6 cellular contexts compared by ENCODE assay signal in genomic region chr17:4708436-4708835, GRCh38. TPM values are rescaled to one million over a fixed set of nuclear protein-coding genes. Genes with fewer than 3 reads are reported as not detected.
DNase-seq lines count a peak whose midpoint lies in the region; ATAC-seq lines count a peak whose summit lies in the region.

No MANE protein-coding gene starts in this region.

- peak overlapping the region; percentile 82 for H3K27ac Mint-ChIP-seq in activated CD4-positive, alpha-beta memory T cell treated with anti-CD3 and anti-CD28 coated beads, Interleukin-2, amount 10 ng/mL, durations not matched to agents 7 days and 5 days

- DNase-seq in NCI-H1417 (lab: John Stamatoyannopoulos, UW) (peak; percentile 1 to 59 (median 22)), NCI-H1417 treated with DMSO at 0.1 percent for 48 hours (lab: John Stamatoyannopoulos, UW) (no peak)
- peak; percentile 78 for DNase-seq in activated CD4-positive, alpha-beta memory T cell treated with anti-CD3 and anti-CD28 coated beads, Interleukin-2, amount 10 ng/mL, durations not matched to agents 7 days and 5 days
- peak; percentile 57 to 59 for DNase-seq in stimulated activated CD4-positive, alpha-beta T cell treated with anti-CD3 and anti-CD28 coated beads, Interleukin-2, amount 100 ng/mL, for 24 hours

- no peak for ATAC-seq in HG02840 (IDR thresholded peaks at IDR 0.05; ENCODE audit: low FRiP score, unreplicated experiment)
- ATAC-seq in GM21447 (IDR thresholded peaks at IDR 0.05; ENCODE audit: unreplicated experiment), result no peak

- CTCF ChIA-PET in activated CD4-positive, alpha-beta memory T cell treated with anti-CD3 and anti-CD28 coated beads, Interleukin-2, amount 10 ng/mL, durations not matched to agents 7 days and 5 days (lab: Charles Lee), result interaction anchor here (1.8 to 2.9 kb wide), 3 partner anchors 82 to 201 kb away, joined by 6 to 22 read pairs (median 18); no protein-coding TSS in a partner anchor

- peak overlapping the region; percentile 65 for H3K4me3 Mint-ChIP-seq in activated CD4-positive, alpha-beta memory T cell treated with anti-CD3 and anti-CD28 coated beads, Interleukin-2, amount 10 ng/mL, durations not matched to agents 7 days and 5 days

- H3K9me3 Mint-ChIP-seq in activated CD4-positive, alpha-beta memory T cell treated with anti-CD3 and anti-CD28 coated beads, Interleukin-2, amount 10 ng/mL, durations not matched to agents 7 days and 5 days, result peaks cover 4% of the 10 kb centered on the region

- H3K36me3 Mint-ChIP-seq in activated CD4-positive, alpha-beta memory T cell treated with anti-CD3 and anti-CD28 coated beads, Interleukin-2, amount 10 ng/mL, durations not matched to agents 7 days and 5 days (ENCODE audit: low read depth), result peaks cover 27% of the 10 kb centered on the region

- no peaks in the 10 kb centered on the region for H3K27me3 Mint-ChIP-seq in activated CD4-positive, alpha-beta memory T cell treated with anti-CD3 and anti-CD28 coated beads, Interleukin-2, amount 10 ng/mL, durations not matched to agents 7 days and 5 days

- H3K4me1 Mint-ChIP-seq in activated CD4-positive, alpha-beta memory T cell treated with anti-CD3 and anti-CD28 coated beads, Interleukin-2, amount 10 ng/mL, durations not matched to agents 7 days and 5 days, result peaks cover 64% of the 10 kb centered on the region

- POLR2A ChIA-PET in activated CD4-positive, alpha-beta memory T cell treated with anti-CD3 and anti-CD28 coated beads, Interleukin-2, amount 10 ng/mL, durations not matched to agents 7 days and 5 days (lab: Charles Lee), result interaction anchor here (0.7 to 9.8 kb wide), 7 partner anchors 12 to 546 kb away, joined by 3 to 105 read pairs (median 3); partner anchors contain the start of genes MED11, PFN1, RNF167 and SLC25A11

RNA-seq across cellular contexts. Expression of gene ARRB2, which starts 2.0 kb away (rescaled TPM):
- total RNA-seq in activated CD4-positive, alpha-beta memory T cell treated with anti-CD3 and anti-CD28 coated beads, Interleukin-2, amount 10 ng/mL, durations not matched to agents 7 days and 5 days, result 100 to 1,000 TPM; 372 to 378 TPM

RNA-seq across cellular contexts. Expression of gene PELP1, which starts 4.5 kb away (rescaled TPM):
- total RNA-seq in activated CD4-positive, alpha-beta memory T cell treated with anti-CD3 and anti-CD28 coated beads, Interleukin-2, amount 10 ng/mL, durations not matched to agents 7 days and 5 days, result 10 to 100 TPM; 67.7 to 69.2 TPM

RNA-seq across cellular contexts. Expression of gene MED11, which starts 22.8 kb away (rescaled TPM):
- 10 to 100 TPM; 24.6 to 25.3 TPM for total RNA-seq in activated CD4-positive, alpha-beta memory T cell treated with anti-CD3 and anti-CD28 coated beads, Interleukin-2, amount 10 ng/mL, durations not matched to agents 7 days and 5 days

RNA-seq across cellular contexts. Expression of gene ZMYND15, which starts 31.2 kb away (rescaled TPM):
- under 1 TPM in 1 of 2 experiments, not detected in 1; 0.10 TPM for total RNA-seq in activated CD4-positive, alpha-beta memory T cell treated with anti-CD3 and anti-CD28 coated beads, Interleukin-2, amount 10 ng/mL, durations not matched to agents 7 days and 5 days

RNA-seq across cellular contexts. Expression of gene CXCL16, which starts 31.3 kb away (rescaled TPM):
- 1 to 10 TPM; 2.2 to 2.6 TPM for total RNA-seq in activated CD4-positive, alpha-beta memory T cell treated with anti-CD3 and anti-CD28 coated beads, Interleukin-2, amount 10 ng/mL, durations not matched to agents 7 days and 5 days
